In the genomic region with DNA sequence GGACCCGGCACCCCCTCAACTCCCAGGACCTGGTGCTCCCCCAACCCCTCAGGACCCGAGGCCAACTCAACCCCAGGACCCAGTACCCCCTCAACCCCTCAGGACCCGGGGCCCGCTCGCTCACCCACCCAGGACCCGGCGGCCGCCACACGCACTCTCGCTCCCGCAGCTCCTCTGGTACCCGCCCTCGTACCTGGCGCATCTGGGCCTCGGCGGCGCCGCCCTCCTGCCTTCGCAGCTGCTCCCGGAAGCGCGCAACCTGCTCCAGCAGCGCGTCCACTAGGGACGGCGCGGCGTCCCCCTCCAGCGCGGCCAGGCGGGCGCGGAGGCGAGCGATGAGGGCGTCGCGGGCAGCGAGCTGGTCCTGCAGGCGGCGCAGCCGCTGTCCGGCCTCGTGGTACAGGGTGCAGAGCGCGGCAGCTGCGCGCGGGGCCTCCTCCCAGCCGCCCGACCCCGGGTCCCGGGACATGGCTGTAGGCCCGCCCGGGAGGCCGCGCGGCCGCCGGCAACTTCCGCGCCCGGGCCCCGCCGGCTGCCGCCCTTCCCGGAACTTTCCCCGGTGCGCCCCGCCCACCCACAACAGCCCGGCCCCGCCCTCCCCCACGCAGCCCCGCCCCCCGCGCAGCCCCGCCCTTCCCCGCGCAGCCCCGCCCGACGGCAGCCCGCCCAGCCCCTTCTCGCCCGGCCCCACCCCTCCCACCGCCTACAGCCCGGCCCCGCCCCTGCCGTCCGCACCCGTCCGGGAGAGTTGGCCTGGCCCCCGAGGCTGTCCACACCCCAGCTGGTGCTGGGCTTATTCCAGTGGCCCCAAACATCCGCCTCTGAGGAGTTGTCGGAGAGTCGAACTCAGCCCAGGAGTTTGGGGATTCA, we compare ENCODE assay signal across 1 cellular context.
A peak's percentile ranks its signal among the peaks of the same experiment; 100 is the strongest.
TF ChIP-seq lines count a peak whose summit lies in the region.

TNIP2 (minus strand) TSS at position 516 of the 870 bp plus-strand sequence; CDS start at position 469, 47 bp downstream.

TF ChIP-seq in HepG2, 621 proteins besides CTCF, POLR2A, EP300 and RAD21 (continued from another document and continues in another):
- TF ChIP-seq BATF2 (CRISPR knock-in tag; IDR thresholded peaks at IDR 0.05) (no peak), ZNF576 (CRISPR knock-in tag; IDR thresholded peaks at IDR 0.05) (no peak), FOXO1 (CRISPR knock-in tag; IDR thresholded peaks at IDR 0.05) (peak; percentile 27; the same call in 1 of the 2 replicates), ESRRA (CRISPR knock-in tag; IDR thresholded peaks at IDR 0.05; ENCODE audit: low read depth) (peak; percentile 67; the same call in 1 of the 2 replicates), TGIF2 (CRISPR knock-in tag; IDR thresholded peaks at IDR 0.05) (no peak), PCBP2 (optimal IDR thresholded peaks at IDR 0.05; ENCODE audit: low read depth, low read length, poor library complexity, severe bottlenecking) (no peak), TOPORS (CRISPR knock-in tag; IDR thresholded peaks at IDR 0.05) (peak; percentile 91; the same call in 1 of the 2 replicates), ZNF691 (CRISPR knock-in tag; IDR thresholded peaks at IDR 0.05; ENCODE audit: borderline replicate concordance, low read depth) (peak; percentile 69; the same call in 1 of the 2 replicates), NCOA2 (CRISPR knock-in tag; IDR thresholded peaks at IDR 0.05) (no peak; the same call in 1 of the 2 replicates), ZNF382 (CRISPR knock-in tag; IDR thresholded peaks at IDR 0.05; ENCODE audit: borderline replicate concordance) (no peak), AGO2 (optimal IDR thresholded peaks at IDR 0.05; ENCODE audit: low read depth, low read length) (peak; percentile 75), STAT5B (CRISPR knock-in tag; IDR thresholded peaks at IDR 0.05) (no peak), ZFP90 (CRISPR knock-in tag; IDR thresholded peaks at IDR 0.05; ENCODE audit: borderline replicate concordance) (peak; percentile 55; the same call in 1 of the 2 replicates), KAT8 (CRISPR knock-in tag; IDR thresholded peaks at IDR 0.05) (no peak), HES4 (CRISPR knock-in tag; IDR thresholded peaks at IDR 0.05; ENCODE audit: borderline replicate concordance) (peak; percentile 40; the same call in 1 of the 2 replicates), NFIB (CRISPR knock-in tag; IDR thresholded peaks at IDR 0.05; ENCODE audit: borderline replicate concordance) (no peak), ZSCAN20 (CRISPR knock-in tag; IDR thresholded peaks at IDR 0.05; ENCODE audit: borderline replicate concordance) (no peak), RBM39 (IDR thresholded peaks at IDR 0.05; ENCODE audit: low read depth, low read length, poor library complexity, severe bottlenecking) (peak; percentile 56), TCF12 (IDR thresholded peaks at IDR 0.05) (no peak), TCF12 (CRISPR knock-in tag; IDR thresholded peaks at IDR 0.05) (no peak), CREB1 (IDR thresholded peaks at IDR 0.05) (no peak), CREB1 (CRISPR knock-in tag; IDR thresholded peaks at IDR 0.05) (no peak), NFE2L1 (CRISPR knock-in tag; IDR thresholded peaks at IDR 0.05; ENCODE audit: borderline replicate concordance) (no peak), ZNF432 (CRISPR knock-in tag; IDR thresholded peaks at IDR 0.05; ENCODE audit: borderline replicate concordance) (no peak), LRRFIP1 (CRISPR knock-in tag; conservative IDR thresholded peaks at IDR 0.05) (no peak), ZNF296 (CRISPR knock-in tag; conservative IDR thresholded peaks at IDR 0.05) (no peak), ZNF792 (CRISPR knock-in tag; IDR thresholded peaks at IDR 0.05) (peak; percentile 17; the same call in 1 of the 2 replicates), KDM3A (CRISPR knock-in tag; IDR thresholded peaks at IDR 0.05; ENCODE audit: low read depth) (no peak), SALL1 (CRISPR knock-in tag; IDR thresholded peaks at IDR 0.05) (peak; percentile 68), SP140L (CRISPR knock-in tag; IDR thresholded peaks at IDR 0.05; ENCODE audit: borderline replicate concordance) (no peak), ZNF598 (CRISPR knock-in tag; IDR thresholded peaks at IDR 0.05; ENCODE audit: borderline replicate concordance) (no peak), THAP11 (CRISPR knock-in tag; IDR thresholded peaks at IDR 0.05) (no peak; the same call in 1 of the 2 replicates), ZNF3 (CRISPR knock-in tag; IDR thresholded peaks at IDR 0.05) (no peak), ZBTB4 (CRISPR knock-in tag; IDR thresholded peaks at IDR 0.05; ENCODE audit: borderline replicate concordance) (no peak), KDM6A (CRISPR knock-in tag; IDR thresholded peaks at IDR 0.05; ENCODE audit: low read depth) (no peak), ZSCAN30 (CRISPR knock-in tag; IDR thresholded peaks at IDR 0.05) (no peak), YY1 (IDR thresholded peaks at IDR 0.05; ENCODE audit: insufficient read depth, insufficient replicate concordance, low read depth, low read length) (peak; percentile 70), ZFP82 (CRISPR knock-in tag; IDR thresholded peaks at IDR 0.05; ENCODE audit: borderline replicate concordance) (no peak), TP53 (CRISPR knock-in tag; conservative IDR thresholded peaks at IDR 0.05) (no peak), BORCS8-MEF2B (CRISPR knock-in tag; IDR thresholded peaks at IDR 0.05) (peak; percentile 83; the same call in 1 of the 2 replicates), MTF2 (CRISPR knock-in tag; IDR thresholded peaks at IDR 0.05; ENCODE audit: borderline replicate concordance) (no peak), CCDC6 (CRISPR knock-in tag; IDR thresholded peaks at IDR 0.05) (no peak; the same call in none of the 2 replicates), CENPX (CRISPR knock-in tag; IDR thresholded peaks at IDR 0.05) (no peak), ASH2L (IDR thresholded peaks at IDR 0.05; ENCODE audit: insufficient read length, low read depth, low read length) (peak; percentile 35), MTA3 (CRISPR knock-in tag; IDR thresholded peaks at IDR 0.05) (no peak)
- TF ChIP-seq, protein P1, sequence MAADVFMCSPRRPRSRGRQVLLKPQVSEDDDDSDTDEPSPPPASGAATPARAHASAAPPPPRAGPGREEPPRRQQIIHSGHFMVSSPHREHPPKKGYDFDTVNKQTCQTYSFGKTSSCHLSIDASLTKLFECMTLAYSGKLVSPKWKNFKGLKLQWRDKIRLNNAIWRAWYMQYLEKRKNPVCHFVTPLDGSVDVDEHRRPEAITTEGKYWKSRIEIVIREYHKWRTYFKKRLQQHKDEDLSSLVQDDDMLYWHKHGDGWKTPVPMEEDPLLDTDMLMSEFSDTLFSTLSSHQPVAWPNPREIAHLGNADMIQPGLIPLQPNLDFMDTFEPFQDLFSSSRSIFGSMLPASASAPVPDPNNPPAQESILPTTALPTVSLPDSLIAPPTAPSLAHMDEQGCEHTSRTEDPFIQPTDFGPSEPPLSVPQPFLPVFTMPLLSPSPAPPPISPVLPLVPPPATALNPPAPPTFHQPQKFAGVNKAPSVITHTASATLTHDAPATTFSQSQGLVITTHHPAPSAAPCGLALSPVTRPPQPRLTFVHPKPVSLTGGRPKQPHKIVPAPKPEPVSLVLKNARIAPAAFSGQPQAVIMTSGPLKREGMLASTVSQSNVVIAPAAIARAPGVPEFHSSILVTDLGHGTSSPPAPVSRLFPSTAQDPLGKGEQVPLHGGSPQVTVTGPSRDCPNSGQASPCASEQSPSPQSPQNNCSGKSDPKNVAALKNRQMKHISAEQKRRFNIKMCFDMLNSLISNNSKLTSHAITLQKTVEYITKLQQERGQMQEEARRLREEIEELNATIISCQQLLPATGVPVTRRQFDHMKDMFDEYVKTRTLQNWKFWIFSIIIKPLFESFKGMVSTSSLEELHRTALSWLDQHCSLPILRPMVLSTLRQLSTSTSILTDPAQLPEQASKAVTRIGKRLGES (CRISPR knock-in tag; IDR thresholded peaks at IDR 0.05; ENCODE audit: borderline replicate concordance): 0 out of 2 replicates have a peak, but pooled peaks have one; percentile 26
- TF ChIP-seq, protein P2, sequence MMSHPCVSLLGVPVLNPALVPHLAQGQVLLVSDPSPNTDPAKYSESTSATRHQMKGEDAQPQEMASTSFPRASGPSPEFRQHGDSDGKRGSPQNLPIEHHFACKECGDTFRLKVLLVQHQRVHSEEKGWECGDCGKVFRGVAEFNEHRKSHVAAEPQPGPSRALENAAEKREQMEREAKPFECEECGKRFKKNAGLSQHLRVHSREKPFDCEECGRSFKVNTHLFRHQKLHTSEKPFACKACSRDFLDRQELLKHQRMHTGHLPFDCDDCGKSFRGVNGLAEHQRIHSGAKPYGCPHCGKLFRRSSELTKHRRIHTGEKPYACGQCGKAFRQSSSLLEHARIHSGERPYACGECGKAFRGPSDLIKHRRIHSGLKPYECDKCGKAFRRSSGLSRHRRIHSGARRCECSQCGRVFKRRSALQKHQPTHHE (CRISPR knock-in tag; IDR thresholded peaks at IDR 0.05; ENCODE audit: borderline replicate concordance): no peak; the same call in 1 of the 2 replicates
- TF ChIP-seq, protein P3, sequence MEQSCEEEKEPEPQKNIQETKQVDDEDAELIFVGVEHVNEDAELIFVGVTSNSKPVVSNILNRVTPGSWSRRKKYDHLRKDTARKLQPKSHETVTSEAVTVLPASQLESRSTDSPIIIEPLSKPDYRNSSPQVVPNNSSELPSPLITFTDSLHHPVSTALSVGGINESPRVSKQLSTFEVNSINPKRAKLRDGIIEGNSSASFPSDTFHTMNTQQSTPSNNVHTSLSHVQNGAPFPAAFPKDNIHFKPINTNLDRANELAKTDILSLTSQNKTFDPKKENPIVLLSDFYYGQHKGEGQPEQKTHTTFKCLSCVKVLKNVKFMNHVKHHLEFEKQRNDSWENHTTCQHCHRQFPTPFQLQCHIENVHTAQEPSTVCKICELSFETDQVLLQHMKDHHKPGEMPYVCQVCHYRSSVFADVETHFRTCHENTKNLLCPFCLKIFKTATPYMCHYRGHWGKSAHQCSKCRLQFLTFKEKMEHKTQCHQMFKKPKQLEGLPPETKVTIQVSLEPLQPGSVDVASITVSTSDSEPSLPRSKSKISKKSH (CRISPR knock-in tag; IDR thresholded peaks at IDR 0.05; ENCODE audit: borderline replicate concordance): no peak
- TF ChIP-seq, protein P4, sequence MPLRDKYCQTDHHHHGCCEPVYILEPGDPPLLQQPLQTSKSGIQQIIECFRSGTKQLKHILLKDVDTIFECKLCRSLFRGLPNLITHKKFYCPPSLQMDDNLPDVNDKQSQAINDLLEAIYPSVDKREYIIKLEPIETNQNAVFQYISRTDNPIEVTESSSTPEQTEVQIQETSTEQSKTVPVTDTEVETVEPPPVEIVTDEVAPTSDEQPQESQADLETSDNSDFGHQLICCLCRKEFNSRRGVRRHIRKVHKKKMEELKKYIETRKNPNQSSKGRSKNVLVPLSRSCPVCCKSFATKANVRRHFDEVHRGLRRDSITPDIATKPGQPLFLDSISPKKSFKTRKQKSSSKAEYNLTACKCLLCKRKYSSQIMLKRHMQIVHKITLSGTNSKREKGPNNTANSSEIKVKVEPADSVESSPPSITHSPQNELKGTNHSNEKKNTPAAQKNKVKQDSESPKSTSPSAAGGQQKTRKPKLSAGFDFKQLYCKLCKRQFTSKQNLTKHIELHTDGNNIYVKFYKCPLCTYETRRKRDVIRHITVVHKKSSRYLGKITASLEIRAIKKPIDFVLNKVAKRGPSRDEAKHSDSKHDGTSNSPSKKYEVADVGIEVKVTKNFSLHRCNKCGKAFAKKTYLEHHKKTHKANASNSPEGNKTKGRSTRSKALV (CRISPR knock-in tag; IDR thresholded peaks at IDR 0.05): no peak
